Comparison of ENCODE assay signal across 29 cellular contexts in the genomic region with DNA sequence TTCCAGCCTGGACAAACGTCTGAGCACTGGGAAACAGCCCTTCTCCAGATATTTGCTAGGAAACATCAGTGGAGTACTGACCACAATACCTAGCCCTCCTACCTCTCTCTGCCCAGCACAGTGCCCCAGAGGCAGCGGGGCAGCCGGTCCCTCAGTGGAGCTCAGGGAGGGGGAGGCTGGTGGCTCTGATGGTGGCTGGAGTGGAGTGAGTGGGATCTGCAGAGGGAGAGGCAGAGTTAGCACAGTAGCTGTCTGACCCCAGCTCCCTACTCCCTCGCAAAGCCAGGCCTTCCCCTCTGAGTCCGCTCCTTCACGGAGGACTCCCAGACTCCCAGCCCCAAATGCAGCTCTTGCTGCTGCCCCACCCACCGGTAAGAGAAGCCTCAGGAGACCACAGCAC.
"Had no signal": no experiment of that assay in that cellular context is flagged by ENCODE, and none has a peak within 500 bp of the region (broad histone marks: within the 10 kb centered on the region; RNA-seq: fewer than 3 reads in every experiment).

No MANE protein-coding gene starts in this region.

- DNase-seq: activated CD4-positive, alpha-beta T cell treated with anti-CD3 and anti-CD28 coated beads for 4 hours; activated CD4-positive, alpha-beta T cell treated with anti-CD3 and anti-CD28 coated beads, Interleukin-2, amount 50 U/mL, for 48 hours; activated CD8-positive, alpha-beta memory T cell treated with anti-CD3 and anti-CD28 coated beads for 24 hours; activated gamma-delta T cell treated with Interleukin-2 at 50 U/mL for 16 hours; activated naive CD8-positive, alpha-beta T cell treated with anti-CD3 and anti-CD28 coated beads, Interleukin-2, amount 50 U/mL, for 24 hours; amygdala; caudate nucleus; left cardiac atrium; left ventricle myocardium superior; mammary epithelial cell; naive thymus-derived CD4-positive, alpha-beta T cell; psoas muscle; stimulated activated CD4-positive, alpha-beta T cell treated with anti-CD3 and anti-CD28 coated beads, Interleukin-1b, Interleukin-23, amount 100 ng/mL, for 48 hours; stimulated activated CD4-positive, alpha-beta T cell treated with anti-CD3 and anti-CD28 coated beads, Interleukin-4, amount 100 ng/mL, for 4 hours; stimulated activated CD8-positive, alpha-beta memory T cell treated with anti-CD3 and anti-CD28 coated beads, Interleukin-4, amount 100 ng/mL, for 48 hours; stimulated activated naive B cell treated with anti-CD40 and anti-IgM and Interleukin-4, amounts not matched to agents 10 μg/mL and 1 μg/mL and 100 μg/mL, for 72 hours; stomach; T-helper 1 cell; tibial artery; upper lobe of right lung had no signal

- H3K36me3 ChIP-seq: ovary had no signal

- H3K4me3 Mint-ChIP-seq: activated naive CD4-positive, alpha-beta T cell treated with anti-CD3 and anti-CD28 coated beads, Interleukin-2, amount 50 U/mL, for 24 hours; activated naive CD8-positive, alpha-beta T cell treated with anti-CD3 and anti-CD28 coated beads, Interleukin-2, amount 50 U/mL, for 24 hours; activated T-helper 1 cell treated with anti-CD3 and anti-CD28 coated beads, Interleukin-12 subunit alpha, Interleukin-12 subunit beta, Interleukin-2, Interleukin-4 antibody, amounts not matched to agents 30 ng/mL and 10 ng/mL and 1 ng/mL, durations not matched to agents 14 hours and 24 hours and 36 hours; mesothelial cell of epicardium; naive thymus-derived CD4-positive, alpha-beta T cell; stimulated activated naive B cell treated with anti-CD40 and anti-IgM and Interleukin-4, amounts not matched to agents 10 μg/mL and 1 μg/mL and 100 μg/mL, for 72 hours; T-helper 2 cell treated with Interferon-gamma antibody and Interleukin-4, amounts not matched to agents 5 μg/mL and 100 μg/mL, for 36 hours had no signal

- H3K4me1 Mint-ChIP-seq: activated naive CD4-positive, alpha-beta T cell treated with anti-CD3 and anti-CD28 coated beads, Interleukin-2, amount 50 U/mL, for 24 hours; activated naive CD8-positive, alpha-beta T cell treated with anti-CD3 and anti-CD28 coated beads, Interleukin-2, amount 50 U/mL, for 24 hours; mesothelial cell of epicardium; stimulated activated naive B cell treated with anti-CD40 and anti-IgM and Interleukin-4, amounts not matched to agents 10 μg/mL and 1 μg/mL and 100 μg/mL, for 72 hours had no signal

- H3K9me3 Mint-ChIP-seq: activated naive CD4-positive, alpha-beta T cell treated with anti-CD3 and anti-CD28 coated beads, Interleukin-2, amount 50 U/mL, for 24 hours; activated naive CD8-positive, alpha-beta T cell treated with anti-CD3 and anti-CD28 coated beads, Interleukin-2, amount 50 U/mL, for 24 hours; activated T-helper 1 cell treated with anti-CD3 and anti-CD28 coated beads, Interleukin-12 subunit alpha, Interleukin-12 subunit beta, Interleukin-2, Interleukin-4 antibody, amounts not matched to agents 30 ng/mL and 10 ng/mL and 1 ng/mL, durations not matched to agents 14 hours and 24 hours and 36 hours; mesothelial cell of epicardium; naive thymus-derived CD4-positive, alpha-beta T cell; stimulated activated naive B cell treated with anti-CD40 and anti-IgM and Interleukin-4, amounts not matched to agents 10 μg/mL and 1 μg/mL and 100 μg/mL, for 72 hours; T-helper 2 cell treated with Interferon-gamma antibody and Interleukin-4, amounts not matched to agents 5 μg/mL and 100 μg/mL, for 36 hours had no signal

- H3K27ac ChIP-seq: gastroesophageal sphincter, hepatocyte, ovary, psoas muscle, right atrium auricular region, stomach, tibial artery, upper lobe of right lung had no signal

- H3K4me1 ChIP-seq: stomach, tibial artery, upper lobe of right lung had no signal

- H3K4me3 ChIP-seq: gastroesophageal sphincter, hepatocyte, ovary, psoas muscle, right atrium auricular region, smooth muscle cell, stomach, tibial artery, upper lobe of right lung had no signal

- H3K9me3 ChIP-seq: gastroesophageal sphincter, ovary, psoas muscle, right atrium auricular region, stomach, tibial artery, upper lobe of right lung had no signal

- H3K4me2 ChIP-seq: hepatocyte, smooth muscle cell had no signal

- H3K27me3 ChIP-seq: gastroesophageal sphincter, hepatocyte, ovary, right atrium auricular region, stomach, tibial artery, upper lobe of right lung had no signal

- H3K27ac Mint-ChIP-seq: activated naive CD4-positive, alpha-beta T cell treated with anti-CD3 and anti-CD28 coated beads, Interleukin-2, amount 50 U/mL, for 24 hours; activated T-helper 1 cell treated with anti-CD3 and anti-CD28 coated beads, Interleukin-12 subunit alpha, Interleukin-12 subunit beta, Interleukin-2, Interleukin-4 antibody, amounts not matched to agents 30 ng/mL and 10 ng/mL and 1 ng/mL, durations not matched to agents 14 hours and 24 hours and 36 hours; mesothelial cell of epicardium; stimulated activated naive B cell treated with anti-CD40 and anti-IgM and Interleukin-4, amounts not matched to agents 10 μg/mL and 1 μg/mL and 100 μg/mL, for 72 hours; T-helper 2 cell treated with Interferon-gamma antibody and Interleukin-4, amounts not matched to agents 5 μg/mL and 100 μg/mL, for 36 hours had no signal

- H2AFZ ChIP-seq: hepatocyte had no signal

- H3K27me3 Mint-ChIP-seq: activated naive CD4-positive, alpha-beta T cell treated with anti-CD3 and anti-CD28 coated beads, Interleukin-2, amount 50 U/mL, for 24 hours; activated naive CD8-positive, alpha-beta T cell treated with anti-CD3 and anti-CD28 coated beads, Interleukin-2, amount 50 U/mL, for 24 hours; naive thymus-derived CD4-positive, alpha-beta T cell; stimulated activated naive B cell treated with anti-CD40 and anti-IgM and Interleukin-4, amounts not matched to agents 10 μg/mL and 1 μg/mL and 100 μg/mL, for 72 hours had no signal
